Comparison of ENCODE assay signal across 11 cellular contexts in genomic region chr9:128193469-128194096, GRCh38. TPM values are rescaled to one million over a fixed set of nuclear protein-coding genes. Genes with fewer than 3 reads are reported as not detected.
DNase-seq lines count a peak whose midpoint lies in the region; ATAC-seq and TF ChIP-seq lines count a peak whose summit lies in the region.
"Had no signal": no experiment of that assay in that cellular context is flagged by ENCODE, and none has a peak within 500 bp of the region (broad histone marks: within the 10 kb centered on the region; RNA-seq: fewer than 3 reads in every experiment).

No MANE protein-coding gene starts in this region.

- peaks cover 21% of the 10 kb centered on the region for H3K4me1 ChIP-seq in body of pancreas
- peaks cover 13% of the 10 kb centered on the region for H3K4me1 ChIP-seq in muscle layer of colon (ENCODE audit: insufficient read depth, low read length)
- H3K4me1 ChIP-seq in transverse colon = peaks cover 10 to 29% (median 26%) of the 10 kb centered on the region in 4 donors

- no peak for TF ChIP-seq POLR2A in body of pancreas (IDR thresholded peaks at IDR 0.05)
- TF ChIP-seq POLR2A in transverse colon (IDR thresholded peaks at IDR 0.05) = no peak

- peaks cover 10% of the 10 kb centered on the region for H3K36me3 Mint-ChIP-seq in activated naive CD8-positive, alpha-beta T cell treated with anti-CD3 and anti-CD28 coated beads, Interleukin-2, amount 10 ng/mL, durations not matched to agents 7 days and 5 days
- H3K36me3 Mint-ChIP-seq in activated naive CD8-positive, alpha-beta T cell treated with anti-CD3 and anti-CD28 coated beads for 36 hours = peaks cover 10% of the 10 kb centered on the region
- peaks cover 4% of the 10 kb centered on the region for H3K36me3 Mint-ChIP-seq in activated naive CD4-positive, alpha-beta T cell treated with anti-CD3 and anti-CD28 coated beads for 36 hours (ENCODE audit: low read depth)
- peaks cover 14% of the 10 kb centered on the region for H3K36me3 Mint-ChIP-seq in activated CD4-positive, alpha-beta memory T cell treated with anti-CD3 and anti-CD28 coated beads, Interleukin-2, amount 10 ng/mL, durations not matched to agents 7 days and 5 days (ENCODE audit: low read depth)

- no peak overlapping the region for H3K4me3 ChIP-seq in body of pancreas
- H3K4me3 ChIP-seq in muscle layer of colon (ENCODE audit: low read depth in 1 of 2, low read length in 2 of 2) = peak overlapping the region in 1 of 2 donors; percentile 23
- peak overlapping the region in 2 of 4 donors; percentile 10 to 69 for H3K4me3 ChIP-seq in transverse colon

- DNase-seq in activated naive CD8-positive, alpha-beta T cell treated with anti-CD3 and anti-CD28 coated beads, Interleukin-2, amount 10 ng/mL, durations not matched to agents 7 days and 5 days = no peak
- no peak for DNase-seq in activated naive CD8-positive, alpha-beta T cell treated with anti-CD3 and anti-CD28 coated beads for 36 hours
- DNase-seq in body of pancreas (no peak), transverse colon (no peak), HPDE6-E6E7 (ENCODE audit: extremely low spot score) (no peak)
- DNase-seq in activated naive CD4-positive, alpha-beta T cell treated with anti-CD3 and anti-CD28 coated beads for 36 hours = no peak
- no peak for DNase-seq in activated CD4-positive, alpha-beta memory T cell treated with anti-CD3 and anti-CD28 coated beads, Interleukin-2, amount 10 ng/mL, durations not matched to agents 7 days and 5 days

- intact Hi-C loops in body of pancreas (cut with DNase I) (no loop called here), transverse colon (cut with DNase I; ENCODE audit: low total_unique reads) (no loop called here)
- intact Hi-C loops in activated naive CD4-positive, alpha-beta T cell treated with anti-CD3 and anti-CD28 coated beads for 36 hours (cut with micrococcal nuclease) = loop anchor here (1.0 to 5.0 kb wide), 4 partner anchors 10 to 147 kb away; partner anchors contain the start of genes DNM1, GOLGA2, SLC27A4 and SWI5

- H3K27me3 ChIP-seq in body of pancreas (no peaks in the 10 kb centered on the region), muscle layer of colon (ENCODE audit: control insufficient read depth in 1 of 2, insufficient read depth in 2 of 2, low read length in 2 of 2) (no peaks in the 10 kb centered on the region), transverse colon (no peaks in the 10 kb centered on the region)

- H3K36me3 ChIP-seq in body of pancreas (replicated peaks in 1 of 2; ENCODE audit: insufficient read depth in 1 of 2, low read depth in 2 of 2) = no peaks in the 10 kb centered on the region
- peaks cover 13% of the 10 kb centered on the region for H3K36me3 ChIP-seq in muscle layer of colon (ENCODE audit: insufficient read depth, low read length)
- H3K36me3 ChIP-seq in transverse colon = peaks cover 0 to 5% (median under 1%) of the 10 kb centered on the region in 4 donors

- no peak overlapping the region for H3K9ac ChIP-seq in muscle layer of colon (ENCODE audit: low read length)

- H3K27me3 Mint-ChIP-seq in activated naive CD8-positive, alpha-beta T cell treated with anti-CD3 and anti-CD28 coated beads, Interleukin-2, amount 10 ng/mL, durations not matched to agents 7 days and 5 days = peaks cover 6% of the 10 kb centered on the region
- H3K27me3 Mint-ChIP-seq in activated naive CD8-positive, alpha-beta T cell treated with anti-CD3 and anti-CD28 coated beads for 36 hours = no peaks in the 10 kb centered on the region
- H3K27me3 Mint-ChIP-seq in activated naive CD4-positive, alpha-beta T cell treated with anti-CD3 and anti-CD28 coated beads for 36 hours (ENCODE audit: low read depth) = no peaks in the 10 kb centered on the region
- H3K27me3 Mint-ChIP-seq in activated CD4-positive, alpha-beta memory T cell treated with anti-CD3 and anti-CD28 coated beads, Interleukin-2, amount 10 ng/mL, durations not matched to agents 7 days and 5 days = no peaks in the 10 kb centered on the region
- H3K27me3 Mint-ChIP-seq: activated naive CD4-positive, alpha-beta T cell treated with anti-CD3 and anti-CD28 coated beads, Interleukin-2, amount 50 U/mL, for 24 hours; T-helper 17 cell had no signal

- H3K27ac Mint-ChIP-seq in activated naive CD8-positive, alpha-beta T cell treated with anti-CD3 and anti-CD28 coated beads, Interleukin-2, amount 10 ng/mL, durations not matched to agents 7 days and 5 days = peak overlapping the region; percentile 34
- no peak overlapping the region for H3K27ac Mint-ChIP-seq in activated naive CD8-positive, alpha-beta T cell treated with anti-CD3 and anti-CD28 coated beads for 36 hours
- no peak overlapping the region for H3K27ac Mint-ChIP-seq in activated naive CD4-positive, alpha-beta T cell treated with anti-CD3 and anti-CD28 coated beads for 36 hours
- no peak overlapping the region for H3K27ac Mint-ChIP-seq in activated CD4-positive, alpha-beta memory T cell treated with anti-CD3 and anti-CD28 coated beads, Interleukin-2, amount 10 ng/mL, durations not matched to agents 7 days and 5 days
- H3K27ac Mint-ChIP-seq: activated CD8-positive, alpha-beta T cell treated with anti-CD3 and anti-CD28 coated beads, Interleukin-2, amount 10 ng/mL, durations not matched to agents 7 days and 5 days; activated naive CD4-positive, alpha-beta T cell treated with anti-CD3 and anti-CD28 coated beads, Interleukin-2, amount 50 U/mL, for 24 hours; T-helper 17 cell had no signal

- in situ Hi-C loops in transverse colon (cut with MboI; ENCODE audit: low pct_ligation_motif_present in 1 of 4, low pct_unique_long_range_greater_than_20kb in 1 of 4, low sequenced_read_pairs in 3 of 4) = no loop called here

- H3K4me1 Mint-ChIP-seq in activated naive CD8-positive, alpha-beta T cell treated with anti-CD3 and anti-CD28 coated beads, Interleukin-2, amount 10 ng/mL, durations not matched to agents 7 days and 5 days = peaks cover 24% of the 10 kb centered on the region
- peaks cover 20% of the 10 kb centered on the region for H3K4me1 Mint-ChIP-seq in activated naive CD8-positive, alpha-beta T cell treated with anti-CD3 and anti-CD28 coated beads for 36 hours
- H3K4me1 Mint-ChIP-seq in activated naive CD4-positive, alpha-beta T cell treated with anti-CD3 and anti-CD28 coated beads for 36 hours (ENCODE audit: low read depth) = peaks cover 21% of the 10 kb centered on the region
- peaks cover 37% of the 10 kb centered on the region for H3K4me1 Mint-ChIP-seq in activated CD4-positive, alpha-beta memory T cell treated with anti-CD3 and anti-CD28 coated beads, Interleukin-2, amount 10 ng/mL, durations not matched to agents 7 days and 5 days

- no peak for TF ChIP-seq EP300 in transverse colon (IDR thresholded peaks at IDR 0.05; ENCODE audit: low read depth)

- peak overlapping the region; percentile 8 for H3K4me3 Mint-ChIP-seq in activated naive CD8-positive, alpha-beta T cell treated with anti-CD3 and anti-CD28 coated beads, Interleukin-2, amount 10 ng/mL, durations not matched to agents 7 days and 5 days
- H3K4me3 Mint-ChIP-seq in activated naive CD8-positive, alpha-beta T cell treated with anti-CD3 and anti-CD28 coated beads for 36 hours = no peak overlapping the region
- H3K4me3 Mint-ChIP-seq in activated naive CD4-positive, alpha-beta T cell treated with anti-CD3 and anti-CD28 coated beads for 36 hours = no peak overlapping the region
- no peak overlapping the region for H3K4me3 Mint-ChIP-seq in activated CD4-positive, alpha-beta memory T cell treated with anti-CD3 and anti-CD28 coated beads, Interleukin-2, amount 10 ng/mL, durations not matched to agents 7 days and 5 days
- H3K4me3 Mint-ChIP-seq: activated naive CD4-positive, alpha-beta T cell treated with anti-CD3 and anti-CD28 coated beads, Interleukin-2, amount 50 U/mL, for 24 hours had no signal

- 76 to 82% methylated on average over 14 of the region's 14 CpGs for WGBS in body of pancreas, 2 donors
- 20 to 83% methylated on average over 1 to 14 of the region's 14 CpGs for WGBS in transverse colon (ENCODE audit: low coverage in 1 of 2), 2 donors

- CTCF ChIA-PET in activated naive CD4-positive, alpha-beta T cell treated with anti-CD3 and anti-CD28 coated beads for 36 hours (lab: Charles Lee) = interaction anchor here (0.6 to 1.2 kb wide), 2 partner anchors 10 to 80 kb away, joined by 3 to 5 read pairs; partner anchors contain the start of gene DNM1
- CTCF ChIA-PET in activated CD4-positive, alpha-beta memory T cell treated with anti-CD3 and anti-CD28 coated beads, Interleukin-2, amount 10 ng/mL, durations not matched to agents 7 days and 5 days (lab: Charles Lee) = interaction anchor here (1.2 to 1.4 kb wide), 2 partner anchors 10 to 33 kb away, joined by 3 read pairs; no protein-coding TSS in a partner anchor

- POLR2A ChIA-PET in activated naive CD8-positive, alpha-beta T cell treated with anti-CD3 and anti-CD28 coated beads, Interleukin-2, amount 10 ng/mL, durations not matched to agents 7 days and 5 days (lab: Charles Lee) = interaction anchor here (0.6 kb wide), 1 partner anchor 82 kb away, joined by 4 read pairs; the partner anchor contains the start of genes GOLGA2 and SWI5
- POLR2A ChIA-PET in activated CD4-positive, alpha-beta memory T cell treated with anti-CD3 and anti-CD28 coated beads, Interleukin-2, amount 10 ng/mL, durations not matched to agents 7 days and 5 days (lab: Charles Lee) = interaction anchor here (1.0 kb wide), 1 partner anchor 33 kb away, joined by 3 read pairs; no protein-coding TSS in a partner anchor

- H3K9me3 ChIP-seq in body of pancreas = no peaks in the 10 kb centered on the region
- no peaks in the 10 kb centered on the region for H3K9me3 ChIP-seq in muscle layer of colon (ENCODE audit: low read length)
- no peaks in the 10 kb centered on the region for H3K9me3 ChIP-seq in transverse colon

- ATAC-seq in activated naive CD8-positive, alpha-beta T cell treated with anti-CD3 and anti-CD28 coated beads, Interleukin-2, amount 10 ng/mL, durations not matched to agents 7 days and 5 days (ENCODE audit: low read depth) = no peak
- ATAC-seq in body of pancreas = no peak

- TF ChIP-seq CTCF in body of pancreas (IDR thresholded peaks at IDR 0.05) (no peak), transverse colon (IDR thresholded peaks at IDR 0.05) (no peak)

- H3K27ac ChIP-seq in body of pancreas (peak overlapping the region in 3 of 4 donors; percentile 81 to 92 (median 81)), muscle layer of colon (ENCODE audit: low read depth, low read length) (peak overlapping the region; percentile 54), transverse colon (peak overlapping the region; percentile 92 to 94 (median 94))

- H3K9me3 Mint-ChIP-seq in activated naive CD8-positive, alpha-beta T cell treated with anti-CD3 and anti-CD28 coated beads, Interleukin-2, amount 10 ng/mL, durations not matched to agents 7 days and 5 days = no peaks in the 10 kb centered on the region
- no peaks in the 10 kb centered on the region for H3K9me3 Mint-ChIP-seq in activated naive CD8-positive, alpha-beta T cell treated with anti-CD3 and anti-CD28 coated beads for 36 hours
- no peaks in the 10 kb centered on the region for H3K9me3 Mint-ChIP-seq in activated naive CD4-positive, alpha-beta T cell treated with anti-CD3 and anti-CD28 coated beads for 36 hours
- no peaks in the 10 kb centered on the region for H3K9me3 Mint-ChIP-seq in activated CD4-positive, alpha-beta memory T cell treated with anti-CD3 and anti-CD28 coated beads, Interleukin-2, amount 10 ng/mL, durations not matched to agents 7 days and 5 days
- H3K9me3 Mint-ChIP-seq: activated naive CD4-positive, alpha-beta T cell treated with anti-CD3 and anti-CD28 coated beads, Interleukin-2, amount 50 U/mL, for 24 hours had no signal

RNA-seq across cellular contexts. Expression of gene CIZ1, which starts 2.2 kb away (rescaled TPM):
- total RNA-seq in activated naive CD8-positive, alpha-beta T cell treated with anti-CD3 and anti-CD28 coated beads, Interleukin-2, amount 10 ng/mL, durations not matched to agents 7 days and 5 days = 100 to 1,000 TPM; 149 to 152 TPM
- total RNA-seq in activated naive CD8-positive, alpha-beta T cell treated with anti-CD3 and anti-CD28 coated beads for 36 hours = 10 to 100 TPM; 86.8 to 91.3 TPM
- total RNA-seq in body of pancreas (10 to 100 TPM; 58.4 to 61.6 TPM), transverse colon (100 to 1,000 TPM in 1 of 4 donors, 10 to 100 TPM in 3; 59.9 to 211 (median 73.0) TPM)
- 10 to 100 TPM; 79.5 to 82.8 TPM for total RNA-seq in activated naive CD4-positive, alpha-beta T cell treated with anti-CD3 and anti-CD28 coated beads for 36 hours
- 100 to 1,000 TPM; 112 to 116 TPM for total RNA-seq in activated CD4-positive, alpha-beta memory T cell treated with anti-CD3 and anti-CD28 coated beads, Interleukin-2, amount 10 ng/mL, durations not matched to agents 7 days and 5 days

RNA-seq across cellular contexts. Expression of gene DNM1, which starts 9.6 kb away (rescaled TPM):
- total RNA-seq in activated naive CD8-positive, alpha-beta T cell treated with anti-CD3 and anti-CD28 coated beads, Interleukin-2, amount 10 ng/mL, durations not matched to agents 7 days and 5 days = 1 to 10 TPM; 1.2 to 1.4 TPM
- under 1 TPM; 0.37 to 0.58 TPM for total RNA-seq in activated naive CD8-positive, alpha-beta T cell treated with anti-CD3 and anti-CD28 coated beads for 36 hours
- total RNA-seq in body of pancreas (10 to 100 TPM; 13.0 to 29.0 TPM), transverse colon (10 to 100 TPM in 2 of 4 donors, 1 to 10 TPM in 2; 7.5 to 41.8 (median 14.3) TPM)
- total RNA-seq in activated naive CD4-positive, alpha-beta T cell treated with anti-CD3 and anti-CD28 coated beads for 36 hours = under 1 TPM; 0.07 to 0.77 TPM
- under 1 TPM; 0.30 to 0.40 TPM for total RNA-seq in activated CD4-positive, alpha-beta memory T cell treated with anti-CD3 and anti-CD28 coated beads, Interleukin-2, amount 10 ng/mL, durations not matched to agents 7 days and 5 days

RNA-seq across cellular contexts. Expression of gene BBLN, which starts 33.5 kb away (rescaled TPM):
- 10 to 100 TPM; 77.6 to 90.9 TPM for total RNA-seq in activated naive CD8-positive, alpha-beta T cell treated with anti-CD3 and anti-CD28 coated beads, Interleukin-2, amount 10 ng/mL, durations not matched to agents 7 days and 5 days
- 10 to 100 TPM; 74.1 to 77.3 TPM for total RNA-seq in activated naive CD8-positive, alpha-beta T cell treated with anti-CD3 and anti-CD28 coated beads for 36 hours
- total RNA-seq in body of pancreas = 100 to 1,000 TPM; 113 to 129 TPM
- total RNA-seq in transverse colon = 100 to 1,000 TPM in 3 of 4 donors, 10 to 100 TPM in 1; 97.3 to 178 (median 149) TPM
- 10 to 100 TPM; 73.3 to 77.7 TPM for total RNA-seq in activated naive CD4-positive, alpha-beta T cell treated with anti-CD3 and anti-CD28 coated beads for 36 hours
- total RNA-seq in activated CD4-positive, alpha-beta memory T cell treated with anti-CD3 and anti-CD28 coated beads, Interleukin-2, amount 10 ng/mL, durations not matched to agents 7 days and 5 days = 10 to 100 TPM; 91.3 to 94.1 TPM

RNA-seq across cellular contexts. Expression of gene LCN2, which starts 44.3 kb away (rescaled TPM):
- not detected for total RNA-seq in activated naive CD8-positive, alpha-beta T cell treated with anti-CD3 and anti-CD28 coated beads, Interleukin-2, amount 10 ng/mL, durations not matched to agents 7 days and 5 days
- not detected for total RNA-seq in activated naive CD8-positive, alpha-beta T cell treated with anti-CD3 and anti-CD28 coated beads for 36 hours
- total RNA-seq in body of pancreas (10 to 100 TPM in 1 of 2 donors, 1 to 10 TPM in 1; 4.9 to 24.6 TPM), transverse colon (100 to 1,000 TPM in 1 of 4 donors, 10 to 100 TPM in 2, 1 to 10 TPM in 1; 8.6 to 115 (median 37.3) TPM)
- not detected for total RNA-seq in activated naive CD4-positive, alpha-beta T cell treated with anti-CD3 and anti-CD28 coated beads for 36 hours
- total RNA-seq in activated CD4-positive, alpha-beta memory T cell treated with anti-CD3 and anti-CD28 coated beads, Interleukin-2, amount 10 ng/mL, durations not matched to agents 7 days and 5 days = not detected
- total RNA-seq: activated CD8-positive, alpha-beta T cell treated with anti-CD3 and anti-CD28 coated beads, Interleukin-2, amount 10 ng/mL, durations not matched to agents 7 days and 5 days had no signal
